10 cellular contexts compared by ENCODE assay signal in the genomic region with DNA sequence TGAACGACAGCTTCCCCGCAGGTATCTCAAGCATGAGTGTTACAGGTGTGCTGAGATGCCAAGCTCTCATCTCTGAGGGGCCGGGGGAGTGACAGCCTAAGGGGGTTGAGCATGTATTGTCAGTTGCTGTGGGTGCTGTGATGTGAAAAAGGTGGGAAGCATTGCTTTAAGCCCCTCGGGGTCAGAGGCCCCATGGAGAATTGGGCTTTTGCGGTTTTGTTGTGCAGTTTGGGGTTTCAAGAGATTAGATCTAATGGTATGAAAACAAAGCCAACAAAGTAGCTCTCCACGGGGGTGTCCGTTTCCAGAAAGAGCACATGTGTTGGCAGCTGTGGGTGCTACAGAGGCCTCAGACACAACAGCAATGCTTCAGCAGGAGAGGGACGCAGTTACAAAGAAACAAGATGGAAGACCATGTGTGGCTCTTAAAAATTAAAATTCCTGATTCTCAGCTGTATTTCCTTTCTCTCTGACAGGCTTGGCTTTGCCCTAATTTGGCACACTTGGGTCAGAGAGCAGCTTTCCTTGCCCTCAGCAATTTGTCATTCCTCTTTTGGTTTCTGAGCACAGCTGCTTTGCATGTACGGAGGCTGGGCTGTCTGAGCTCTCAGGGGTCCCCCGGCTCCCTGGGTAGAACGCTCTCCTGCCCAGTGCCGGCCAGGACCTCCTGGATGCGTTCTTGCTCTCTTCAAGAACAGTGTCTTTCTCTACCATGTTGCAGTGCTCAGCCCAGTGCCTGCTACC. TPM values are rescaled to one million over a fixed set of nuclear protein-coding genes. Genes with fewer than 3 reads are reported as not detected.
DNase-seq lines count a peak whose midpoint lies in the region; ATAC-seq, FAIRE-seq and TF ChIP-seq lines count a peak whose summit lies in the region.
"Had no signal": no experiment of that assay in that cellular context is flagged by ENCODE, and none has a peak within 500 bp of the region (broad histone marks: within the 10 kb centered on the region; RNA-seq: fewer than 3 reads in every experiment).

No MANE protein-coding gene starts in this region.

- H3K9me3 Mint-ChIP-seq in IgD-negative memory B cell (no peaks in the 10 kb centered on the region), endothelial cell (ENCODE audit: unreplicated experiment) (no peaks in the 10 kb centered on the region)
- H3K9me3 Mint-ChIP-seq in stimulated activated memory B cell treated with anti-CD40 and anti-IgM and Interleukin-4, amounts not matched to agents 10 μg/mL and 1 μg/mL and 100 μg/mL, for 72 hours, result no peaks in the 10 kb centered on the region
- H3K9me3 Mint-ChIP-seq: activated T-cell treated with anti-CD3 and anti-CD28 coated beads, Interleukin-2, amount 50 U/mL, for 24 hours; nephron progenitor cell had no signal

- H3K27ac Mint-ChIP-seq in IgD-negative memory B cell, result peak overlapping the region; percentile 92 to 94 (median 93)
- no peak overlapping the region for H3K27ac Mint-ChIP-seq in endothelial cell (ENCODE audit: unreplicated experiment)
- H3K27ac Mint-ChIP-seq in stimulated activated memory B cell treated with anti-CD40 and anti-IgM and Interleukin-4, amounts not matched to agents 10 μg/mL and 1 μg/mL and 100 μg/mL, for 72 hours, result peak overlapping the region; percentile 85
- H3K27ac Mint-ChIP-seq: activated T-cell treated with anti-CD3 and anti-CD28 coated beads, Interleukin-2, amount 50 U/mL, for 24 hours had no signal

- H3K4me1 Mint-ChIP-seq in IgD-negative memory B cell, result peaks cover 63 to 80% (median 76%) of the 10 kb centered on the region in 3 donors
- H3K4me1 Mint-ChIP-seq in endothelial cell (ENCODE audit: unreplicated experiment), result no peaks in the 10 kb centered on the region
- H3K4me1 Mint-ChIP-seq in stimulated activated memory B cell treated with anti-CD40 and anti-IgM and Interleukin-4, amounts not matched to agents 10 μg/mL and 1 μg/mL and 100 μg/mL, for 72 hours, result peaks cover 84% of the 10 kb centered on the region

- ATAC-seq in stimulated activated memory B cell treated with anti-CD40 and anti-IgM and Interleukin-4, amounts not matched to agents 10 μg/mL and 1 μg/mL and 100 μg/mL, for 72 hours, result no peak
- ATAC-seq in GM19324 (IDR thresholded peaks at IDR 0.05; ENCODE audit: low FRiP score, unreplicated experiment) (no peak), HG02970 (IDR thresholded peaks at IDR 0.05; ENCODE audit: low FRiP score, unreplicated experiment) (no peak)

- H3K4me3 Mint-ChIP-seq in IgD-negative memory B cell (peak overlapping the region; percentile 77 to 96 (median 89)), endothelial cell (ENCODE audit: unreplicated experiment) (peak overlapping the region; percentile 9)
- peak overlapping the region; percentile 66 for H3K4me3 Mint-ChIP-seq in stimulated activated memory B cell treated with anti-CD40 and anti-IgM and Interleukin-4, amounts not matched to agents 10 μg/mL and 1 μg/mL and 100 μg/mL, for 72 hours
- H3K4me3 Mint-ChIP-seq: activated T-cell treated with anti-CD3 and anti-CD28 coated beads, Interleukin-2, amount 50 U/mL, for 24 hours; nephron progenitor cell had no signal

- H3K36me3 Mint-ChIP-seq in IgD-negative memory B cell (peaks cover 13% of the 10 kb centered on the region), endothelial cell (ENCODE audit: low read depth, unreplicated experiment) (peaks cover 6% of the 10 kb centered on the region)
- H3K36me3 Mint-ChIP-seq in stimulated activated memory B cell treated with anti-CD40 and anti-IgM and Interleukin-4, amounts not matched to agents 10 μg/mL and 1 μg/mL and 100 μg/mL, for 72 hours, result peaks cover 32% of the 10 kb centered on the region

- peak; percentile 58 for FAIRE-seq in GM12892 (lab: Jason Lieb, UNC)

- no peak for DNase-seq in GM12892 (ENCODE audit: insufficient read length)
- no peak for DNase-seq in endothelial cell (ENCODE audit: low spot score)
- DNase-seq in globus pallidus (ENCODE audit: low spot score), result no peak
- DNase-seq: activated T-cell treated with anti-CD3 and anti-CD28 coated beads, Interleukin-2, amount 50 U/mL, for 24 hours; NCI-H2227 treated with DMSO at 0.1 percent for 48 hours; nephron progenitor cell had no signal

- TF ChIP-seq CTCF in endothelial cell (IDR thresholded peaks at IDR 0.05; ENCODE audit: unreplicated experiment), result no peak

- TF ChIP-seq POLR2A in GM12892 (IDR thresholded peaks at IDR 0.05; ENCODE audit: low read depth, low read length), result no peak

- H3K27me3 Mint-ChIP-seq in IgD-negative memory B cell (no peaks in the 10 kb centered on the region), endothelial cell (ENCODE audit: unreplicated experiment) (peaks cover 2% of the 10 kb centered on the region)
- no peaks in the 10 kb centered on the region for H3K27me3 Mint-ChIP-seq in stimulated activated memory B cell treated with anti-CD40 and anti-IgM and Interleukin-4, amounts not matched to agents 10 μg/mL and 1 μg/mL and 100 μg/mL, for 72 hours
- H3K27me3 Mint-ChIP-seq: activated T-cell treated with anti-CD3 and anti-CD28 coated beads, Interleukin-2, amount 50 U/mL, for 24 hours had no signal

RNA-seq across cellular contexts. Expression of a gene that starts 7.0 kb away (rescaled TPM):
- 8.2 TPM for polyA plus RNA-seq in GM12892 (2012; ENCODE audit: missing spikeins)
- polyA plus RNA-seq in IgD-negative memory B cell, result 11.6 TPM
- 4.4 TPM for total RNA-seq in endothelial cell (ENCODE audit: unreplicated experiment)

RNA-seq across cellular contexts. Expression of a gene that starts 7.0 kb away (rescaled TPM):
- 39.2 TPM for polyA plus RNA-seq in GM12892 (2012; ENCODE audit: missing spikeins)
- polyA plus RNA-seq in IgD-negative memory B cell, result 8.0 TPM
- 27.9 TPM for total RNA-seq in endothelial cell (ENCODE audit: unreplicated experiment)

Comparison
In these comparisons a context has a peak if more than half of its experiments do, and no peak if none do; other contexts are left out.
1. H3K4me3 Mint-ChIP-seq: peak in every context shown above with its lines; median percentile 89 in IgD-negative memory B cell; 66 in stimulated activated memory B cell treated with anti-CD40 and anti-IgM and Interleukin-4, amounts not matched to agents 10 μg/mL and 1 μg/mL and 100 μg/mL, for 72 hours; 9 in endothelial cell.